ENCODE assay signal across 10 cellular contexts in genomic region chr17:31488982-31489294, GRCh38.
DNase-seq lines count a peak whose midpoint lies in the region; ATAC-seq and TF ChIP-seq lines count a peak whose summit lies in the region.
"Had no signal": no experiment of that assay in that cellular context is flagged by ENCODE, and none has a peak within 500 bp of the region (broad histone marks: within the 10 kb centered on the region; RNA-seq: fewer than 3 reads in every experiment).

No MANE protein-coding gene starts in this region.

- H3K27ac ChIP-seq in CD8-positive, alpha-beta memory T cell (ENCODE audit: low read depth, low read length), result peak overlapping the region; percentile 80
- no peak overlapping the region for H3K27ac ChIP-seq in neural progenitor cell

- H3F3A ChIP-seq in neural progenitor cell (ENCODE audit: low read depth), result peaks cover 24% of the 10 kb centered on the region

- H3K4me2 ChIP-seq in neural progenitor cell, result peak overlapping the region; percentile 99

- H3K4me3 ChIP-seq in CD8-positive, alpha-beta memory T cell (ENCODE audit: low read length), result peak overlapping the region; percentile 73
- H3K4me3 ChIP-seq in NT2/D1 (ENCODE audit: insufficient read length, low read depth) (peak overlapping the region; percentile 58), neural progenitor cell (peak overlapping the region; percentile 99)

- H4K20me1 ChIP-seq in neural progenitor cell (ENCODE audit: low read depth), result peaks cover 26% of the 10 kb centered on the region

- POLR2A ChIA-PET in CD8-positive, alpha-beta memory T cell (lab: Charles Lee), result interaction anchor here (2.1 kb wide), 1 partner anchor 21 kb away, joined by 51 read pairs; no protein-coding TSS in a partner anchor

- H3K4me3 Mint-ChIP-seq in CD8-positive, alpha-beta memory T cell, result peak overlapping the region; percentile 87 to 93 (median 90)
- peak overlapping the region; percentile 82 to 90 for H3K4me3 Mint-ChIP-seq in effector memory CD8-positive, alpha-beta T cell
- H3K4me3 Mint-ChIP-seq in neural progenitor cell, result peak overlapping the region; percentile 88

- ATAC-seq in effector memory CD8-positive, alpha-beta T cell (replicated peaks), result no peak

- H3K27ac Mint-ChIP-seq in CD8-positive, alpha-beta memory T cell, result peak overlapping the region; percentile 91 to 98 (median 96)
- peak overlapping the region; percentile 81 to 91 for H3K27ac Mint-ChIP-seq in effector memory CD8-positive, alpha-beta T cell
- H3K27ac Mint-ChIP-seq in neural progenitor cell, result no peak overlapping the region

- H3K36me3 Mint-ChIP-seq in CD8-positive, alpha-beta memory T cell, result peaks cover 0 to 6% (median 0%) of the 10 kb centered on the region in 3 donors
- peaks cover 20% of the 10 kb centered on the region for H3K36me3 Mint-ChIP-seq in effector memory CD8-positive, alpha-beta T cell (ENCODE audit: insufficient read depth)
- H3K36me3 Mint-ChIP-seq in neural progenitor cell, result no peaks in the 10 kb centered on the region

- H3K79me2 ChIP-seq in neural progenitor cell (ENCODE audit: low read depth), result peaks cover 6% of the 10 kb centered on the region

- H3K9me3 Mint-ChIP-seq in CD8-positive, alpha-beta memory T cell, result no peaks in the 10 kb centered on the region
- no peaks in the 10 kb centered on the region for H3K9me3 Mint-ChIP-seq in effector memory CD8-positive, alpha-beta T cell
- no peaks in the 10 kb centered on the region for H3K9me3 Mint-ChIP-seq in neural progenitor cell

- CTCF ChIA-PET in CD8-positive, alpha-beta memory T cell (lab: Charles Lee), result interaction anchor here (1.2 to 5.6 kb wide), 3 partner anchors 21 to 100 kb away, joined by 3 to 40 read pairs (median 4); no protein-coding TSS in a partner anchor

- peaks cover 59 to 62% (median 61%) of the 10 kb centered on the region in 3 donors for H3K4me1 Mint-ChIP-seq in CD8-positive, alpha-beta memory T cell
- peaks cover 57 to 59% of the 10 kb centered on the region in 2 donors for H3K4me1 Mint-ChIP-seq in effector memory CD8-positive, alpha-beta T cell (ENCODE audit: low read depth in 2 of 2)
- peaks cover 26% of the 10 kb centered on the region for H3K4me1 Mint-ChIP-seq in neural progenitor cell

- no peak for TF ChIP-seq CTCF in neural progenitor cell (IDR thresholded peaks at IDR 0.05)

- no peaks in the 10 kb centered on the region for H3K27me3 ChIP-seq in CD8-positive, alpha-beta memory T cell (ENCODE audit: insufficient read depth, low read length, poor library complexity, severe bottlenecking)
- H3K27me3 ChIP-seq in NT2/D1 (ENCODE audit: insufficient read depth, insufficient read length) (peaks cover 20% of the 10 kb centered on the region), neural progenitor cell (peaks cover 39% of the 10 kb centered on the region)

- no peaks in the 10 kb centered on the region for H3K9me3 ChIP-seq in CD8-positive, alpha-beta memory T cell (ENCODE audit: low read length)
- H3K9me3 ChIP-seq in NT2/D1 (ENCODE audit: insufficient read depth, low read length) (no peaks in the 10 kb centered on the region), neural progenitor cell (ENCODE audit: low read depth) (no peaks in the 10 kb centered on the region)

- no peaks in the 10 kb centered on the region for H3K27me3 Mint-ChIP-seq in CD8-positive, alpha-beta memory T cell
- H3K27me3 Mint-ChIP-seq in effector memory CD8-positive, alpha-beta T cell, result no peaks in the 10 kb centered on the region
- H3K27me3 Mint-ChIP-seq in neural progenitor cell (ENCODE audit: insufficient read depth, low read depth), result peaks cover 45% of the 10 kb centered on the region

- peaks cover 57% of the 10 kb centered on the region for H3K4me1 ChIP-seq in CD8-positive, alpha-beta memory T cell (ENCODE audit: insufficient read depth, low read length)
- H3K4me1 ChIP-seq in NT2/D1 (ENCODE audit: insufficient read depth, insufficient read length) (peaks cover 15% of the 10 kb centered on the region), neural progenitor cell (peaks cover 17% of the 10 kb centered on the region)

- no peaks in the 10 kb centered on the region for H3K36me3 ChIP-seq in CD8-positive, alpha-beta memory T cell (ENCODE audit: insufficient read depth, low read length)
- H3K36me3 ChIP-seq in NT2/D1 (ENCODE audit: insufficient read depth, insufficient read length, low read length) (no peaks in the 10 kb centered on the region), neural progenitor cell (no peaks in the 10 kb centered on the region)

- no peak overlapping the region for H2AFZ ChIP-seq in neural progenitor cell (replicated peaks)

- H3K9ac ChIP-seq in NT2/D1 (ENCODE audit: insufficient read length, low read depth) (peak overlapping the region; percentile 77), neural progenitor cell (no peak overlapping the region)

- peak in 1 of 5 donors; percentile 35 for DNase-seq in CD8-positive, alpha-beta memory T cell
- no peak for DNase-seq in NT2/D1 (ENCODE audit: low read depth, low spot score)
- no peak for DNase-seq in effector memory CD8-positive, alpha-beta T cell
- no peak for DNase-seq in neural progenitor cell (ENCODE audit: low spot score)
- DNase-seq in NCI-H524 treated with DMSO at 0.1 percent for 48 hours (lab: John Stamatoyannopoulos, UW), result no peak
- DNase-seq in cerebellum (ENCODE audit: low spot score), result no peak
- DNase-seq in pons (ENCODE audit: low spot score), result no peak
- DNase-seq in HUDEP-2 (lab: John Stamatoyannopoulos, UW; ENCODE audit: unreplicated experiment in 76 of 76), result no peak
- DNase-seq: SHP77 treated with DMSO at 0.1 percent for 48 hours; stimulated activated CD4-positive, alpha-beta T cell treated with anti-CD3 and anti-CD28 coated beads, Interleukin-12 subunit alpha, Interleukin-12 subunit beta, amount 100 ng/mL, for 4 hours had no signal
